In the genomic region with DNA sequence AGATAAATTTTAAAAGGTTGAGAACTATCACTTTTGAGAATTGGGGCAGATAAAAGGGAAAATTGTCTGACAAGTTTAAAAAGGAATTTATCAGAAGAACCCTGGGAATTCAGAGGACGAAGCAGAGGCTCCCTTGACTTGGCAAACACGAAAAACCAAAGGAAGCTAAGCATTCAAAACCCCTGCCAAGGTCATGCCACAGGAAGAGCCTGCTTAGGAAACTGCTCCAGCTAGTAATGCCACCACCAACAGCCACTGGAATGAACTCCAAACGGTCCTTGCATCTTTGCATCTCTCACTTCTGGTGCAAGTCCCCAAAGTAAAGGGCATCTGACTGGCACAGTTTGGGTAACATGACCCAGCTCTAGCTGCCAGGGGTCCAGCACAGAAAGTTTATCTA, we compare ENCODE assay signal across 10 cellular contexts. TPM values are rescaled to one million over a fixed set of nuclear protein-coding genes. Genes with fewer than 3 reads are reported as not detected.
DNase-seq lines count a peak whose midpoint lies in the region; ATAC-seq and TF ChIP-seq lines count a peak whose summit lies in the region.
"Had no signal": no experiment of that assay in that cellular context is flagged by ENCODE, and none has a peak within 500 bp of the region (broad histone marks: within the 10 kb centered on the region; RNA-seq: fewer than 3 reads in every experiment).

No MANE protein-coding gene starts in this region.

- H3K4me2 ChIP-seq in fibroblast of lung (ENCODE audit: extremely low read depth, insufficient read depth, low read length) (peak overlapping the region; percentile 54), parathyroid adenoma (ENCODE audit: low read length) (peak overlapping the region; percentile 34)

- no peak for DNase-seq in CD4-positive, CD25-positive, alpha-beta regulatory T cell
- DNase-seq in M059J (ENCODE audit: low read depth) = peak; percentile 75
- DNase-seq in fibroblast of lung (ENCODE audit: low read depth in 2 of 2) = peak in 1 of 2 donors; percentile 34
- DNase-seq in NCI-H2227 treated with DMSO at 0.1 percent for 48 hours (lab: John Stamatoyannopoulos, UW) = no peak
- no peak for DNase-seq in RWPE1 (ENCODE audit: low spot score)
- DNase-seq in GM13977 (ENCODE audit: low spot score) = no peak
- DNase-seq: activated CD4-positive, alpha-beta T cell treated with anti-CD3 and anti-CD28 coated beads for 48 hours; DMS53 had no signal

- H3K4me3 Mint-ChIP-seq in CD4-positive, CD25-positive, alpha-beta regulatory T cell = peak overlapping the region in 3 of 4 donors; percentile 40 to 69 (median 40)

- peaks cover 2% of the 10 kb centered on the region for H3K36me3 ChIP-seq in CD4-positive, CD25-positive, alpha-beta regulatory T cell (ENCODE audit: control insufficient read depth, insufficient read depth, low read length)
- H3K36me3 ChIP-seq in fibroblast of lung (ENCODE audit: control insufficient read depth, insufficient read depth, low read length) (peaks cover 1% of the 10 kb centered on the region), parathyroid adenoma (ENCODE audit: control insufficient read depth, insufficient read depth, low read length) (no peaks in the 10 kb centered on the region)

- in situ Hi-C loops in GM13977 (cut with MboI; ENCODE audit: low pct_unique_long_range_greater_than_20kb, low sequenced_read_pairs, unreplicated experiment) = no loop called here

- no peaks in the 10 kb centered on the region for H3K27me3 ChIP-seq in CD4-positive, CD25-positive, alpha-beta regulatory T cell (ENCODE audit: control insufficient read depth, insufficient read depth, low read length)
- no peaks in the 10 kb centered on the region for H3K27me3 ChIP-seq in fibroblast of lung (ENCODE audit: control insufficient read depth, insufficient read depth, low read length)
- H3K27me3 ChIP-seq in parathyroid adenoma (ENCODE audit: control insufficient read depth, insufficient read depth, low read length) = no peaks in the 10 kb centered on the region

- peaks cover 66% of the 10 kb centered on the region for H3K4me1 ChIP-seq in CD4-positive, CD25-positive, alpha-beta regulatory T cell (ENCODE audit: control insufficient read depth, insufficient read depth, low read length, poor library complexity, severe bottlenecking)
- H3K4me1 ChIP-seq in fibroblast of lung (ENCODE audit: control insufficient read depth, extremely low read depth, insufficient read depth, low read length) (peaks cover 6% of the 10 kb centered on the region), parathyroid adenoma (peaks cover 6% of the 10 kb centered on the region)

- TF ChIP-seq CTCF in fibroblast of lung (conservative IDR thresholded peaks at IDR 0.05 in 1 of 2, IDR thresholded peaks at IDR 0.05 in 1 of 2; ENCODE audit: low read depth in 1 of 2, low read length in 2 of 2) = no peak
- no peak for TF ChIP-seq CTCF in parathyroid adenoma (IDR thresholded peaks at IDR 0.05)
- no peak for TF ChIP-seq CTCF in RWPE1 (conservative IDR thresholded peaks at IDR 0.05; ENCODE audit: low read depth)
- TF ChIP-seq CTCF in GM13977 (IDR thresholded peaks at IDR 0.05; ENCODE audit: extremely low read depth, insufficient read depth, missing control alignments) = no peak

- no peak overlapping the region for H3K9ac ChIP-seq in fibroblast of lung (ENCODE audit: insufficient read depth, low read length)
- no peak overlapping the region for H3K9ac ChIP-seq in parathyroid adenoma

- H3K79me2 ChIP-seq in fibroblast of lung (ENCODE audit: control insufficient read depth, insufficient read depth, low read length) (peaks cover 93% of the 10 kb centered on the region), parathyroid adenoma (peaks cover 26% of the 10 kb centered on the region)

- H2AFZ ChIP-seq in fibroblast of lung (ENCODE audit: low read length) = no peak overlapping the region
- no peak overlapping the region for H2AFZ ChIP-seq in parathyroid adenoma

- peaks cover 40 to 95% (median 69%) of the 10 kb centered on the region in 4 donors for H3K4me1 Mint-ChIP-seq in CD4-positive, CD25-positive, alpha-beta regulatory T cell

- peaks cover 6% of the 10 kb centered on the region for H4K20me1 ChIP-seq in fibroblast of lung (ENCODE audit: control insufficient read depth, extremely low read depth, insufficient read depth, low read length)

- H3K27me3 Mint-ChIP-seq in CD4-positive, CD25-positive, alpha-beta regulatory T cell = no peaks in the 10 kb centered on the region

- H3K36me3 Mint-ChIP-seq in CD4-positive, CD25-positive, alpha-beta regulatory T cell = peaks cover 3% of the 10 kb centered on the region

- peak overlapping the region in 1 of 3 donors; percentile 24 for H3K27ac Mint-ChIP-seq in CD4-positive, CD25-positive, alpha-beta regulatory T cell

- no peak overlapping the region for H3K27ac ChIP-seq in CD4-positive, CD25-positive, alpha-beta regulatory T cell (ENCODE audit: insufficient read depth, low read length, poor library complexity, severe bottlenecking)
- H3K27ac ChIP-seq in fibroblast of lung (ENCODE audit: insufficient read depth, low read length) (no peak overlapping the region), parathyroid adenoma (no peak overlapping the region), RWPE1 (no peak overlapping the region)

- H3K4me3 ChIP-seq in CD4-positive, CD25-positive, alpha-beta regulatory T cell (ENCODE audit: low read depth, low read length) = peak overlapping the region; percentile 42
- H3K4me3 ChIP-seq in fibroblast of lung (replicated peaks in 1 of 4; ENCODE audit: control extremely low read depth in 1 of 4, insufficient read depth in 1 of 4, low read depth in 3 of 4, low read length in 4 of 4) = no peak overlapping the region
- H3K4me3 ChIP-seq in parathyroid adenoma (ENCODE audit: low read depth, low read length) = no peak overlapping the region

- no peaks in the 10 kb centered on the region for H3K9me3 ChIP-seq in CD4-positive, CD25-positive, alpha-beta regulatory T cell (ENCODE audit: control insufficient read depth in 2 of 2, low read length in 2 of 2)
- H3K9me3 ChIP-seq in fibroblast of lung (ENCODE audit: control insufficient read depth, insufficient read depth, low read depth, low read length) (no peaks in the 10 kb centered on the region), parathyroid adenoma (ENCODE audit: control insufficient read depth, low read length) (no peaks in the 10 kb centered on the region)

- CTCF ChIA-PET in RWPE1 (lab: Yijun Ruan, JAX) = no interaction called here

- H3K9me3 Mint-ChIP-seq in CD4-positive, CD25-positive, alpha-beta regulatory T cell = no peaks in the 10 kb centered on the region

- POLR2A ChIA-PET in RWPE1 (lab: Yijun Ruan, JAX; ENCODE audit: low non-redundant PET) = no interaction called here

- ATAC-seq in CD4-positive, CD25-positive, alpha-beta regulatory T cell (ENCODE audit: low read depth in 2 of 2) = no peak
- ATAC-seq in GM18520 (IDR thresholded peaks at IDR 0.05; ENCODE audit: unreplicated experiment) = no peak

RNA-seq across cellular contexts. Expression of a gene that starts 7.2 kb away (rescaled TPM):
- total RNA-seq in CD4-positive, CD25-positive, alpha-beta regulatory T cell = 177 TPM
- 100 to 1,000 TPM in 2 of 4 donors, 10 to 100 TPM in 2; 96.2 to 104 (median 98.9) TPM for polyA plus RNA-seq in CD4-positive, CD25-positive, alpha-beta regulatory T cell
- 140 and 145 TPM in 2 replicates for total RNA-seq in M059J (2014; rRNA removed; shearing (Covaris generic))
- total RNA-seq in fibroblast of lung = 77.8 and 104 TPM in 2 replicates
- 61.7 and 77.2 TPM in 2 replicates for polyA plus RNA-seq in fibroblast of lung
- 30.5 and 38.6 TPM in 2 replicates for polyA plus RNA-seq in fibroblast of lung (2012)
- 27.3 and 43.5 TPM in 2 replicates for polyA minus RNA-seq in fibroblast of lung (ENCODE audit: low replicate concordance)

RNA-seq across cellular contexts. Expression of a gene that starts 8.9 kb away (rescaled TPM):
- 15.5 TPM for total RNA-seq in CD4-positive, CD25-positive, alpha-beta regulatory T cell
- 10 to 100 TPM; 41.5 to 57.7 (median 53.7) TPM for polyA plus RNA-seq in CD4-positive, CD25-positive, alpha-beta regulatory T cell
- total RNA-seq in M059J (2014; rRNA removed; shearing (Covaris generic)) = 35.8 and 37.6 TPM in 2 replicates
- 9.5 and 10.2 TPM in 2 replicates for total RNA-seq in fibroblast of lung
- polyA plus RNA-seq in fibroblast of lung = 42.6 and 54.3 TPM in 2 replicates
- 19.0 and 24.2 TPM in 2 replicates for polyA plus RNA-seq in fibroblast of lung (2012)
- 9.7 and 23.9 TPM in 2 replicates for polyA minus RNA-seq in fibroblast of lung (ENCODE audit: low replicate concordance)

RNA-seq across cellular contexts. Expression of a gene that starts 55.3 kb away (rescaled TPM):
- 6.1 TPM for total RNA-seq in CD4-positive, CD25-positive, alpha-beta regulatory T cell
- polyA plus RNA-seq in CD4-positive, CD25-positive, alpha-beta regulatory T cell = under 1 TPM in 2 of 4 donors, not detected in 2; 0.23 to 0.25 TPM
- total RNA-seq in M059J (2014; rRNA removed; shearing (Covaris generic)) = 0.10 TPM in 2 replicates
- 0.51 and 0.99 TPM in 2 replicates for total RNA-seq in fibroblast of lung
- 0.05 and 0.09 TPM in 2 replicates for polyA plus RNA-seq in fibroblast of lung
- 0.08 and 0.14 TPM in 2 replicates for polyA plus RNA-seq in fibroblast of lung (2012)
- 0.71 TPM in 1 of 2 replicates, not detected in the other for polyA minus RNA-seq in fibroblast of lung (ENCODE audit: low replicate concordance)
